Comparison of ENCODE assay signal across 8 cellular contexts in the genomic region with DNA sequence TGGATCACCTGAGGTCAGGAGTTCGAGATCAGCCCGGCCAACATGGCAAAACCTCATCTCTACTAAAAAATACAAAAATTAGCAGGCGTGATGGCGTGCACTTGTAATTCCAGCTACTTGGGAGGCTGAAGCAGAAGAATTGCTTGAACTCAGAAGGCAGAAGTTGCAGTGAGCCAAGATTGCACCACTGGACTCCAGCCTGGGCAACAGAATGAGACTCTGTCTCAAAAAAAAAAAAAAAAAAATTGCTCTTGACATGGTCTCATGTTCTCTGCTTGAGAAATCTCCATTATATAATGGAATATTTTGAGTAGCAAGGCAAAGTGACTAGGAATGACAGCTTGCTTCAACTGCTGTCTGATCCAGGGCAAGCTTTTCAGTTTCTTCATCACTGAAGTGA. TPM values are rescaled to one million over a fixed set of nuclear protein-coding genes. Genes with fewer than 3 reads are reported as not detected.
DNase-seq lines count a peak whose midpoint lies in the region; ATAC-seq, FAIRE-seq and TF ChIP-seq lines count a peak whose summit lies in the region.
"Not testable (repeated sequence)": the region's sequence is repeated elsewhere in the genome, so short reads cannot be mapped to it uniquely, and the experiment has no call there.

No MANE protein-coding gene starts in this region.

- WGBS in HepG2 (ENCODE audit: low lambda C conversion rate) = 95% methylated on average over 4 of the region's 4 CpGs
- WGBS in aorta, 2 donors = 95 to 96% methylated on average over 4 of the region's 4 CpGs

- peaks cover 29% of the 10 kb centered on the region for H3K4me1 Mint-ChIP-seq in activated B cell treated with CpG ODN at 0.5 μM for 24 hours

- H3K9ac ChIP-seq in HepG2 (ENCODE audit: insufficient read depth, low read depth, low read length) = peak overlapping the region; percentile 63
- H3K9ac ChIP-seq in muscle layer of colon (ENCODE audit: low read length); rectal smooth muscle tissue (ENCODE audit: low read length); skeletal muscle tissue (ENCODE audit: low read depth in 1 of 3, low read length in 3 of 3): not testable (repeated sequence)

- H3K27ac ChIP-seq in 22Rv1 (peak overlapping the region; percentile 57), HepG2 (ENCODE audit: extremely low read length, insufficient read depth, low read length) (peak overlapping the region; percentile 88), muscle layer of colon (ENCODE audit: low read depth, low read length) (peak overlapping the region; percentile 95), rectal smooth muscle tissue (ENCODE audit: low read depth, low read length) (peak overlapping the region; percentile 30), skeletal muscle tissue (ENCODE audit: low read depth, low read length) (peak overlapping the region; percentile 5)
- not testable (repeated sequence) for H3K27ac ChIP-seq in aorta (ENCODE audit: low read depth in 1 of 2, low read length in 2 of 2)

- not testable (repeated sequence) for DNase-seq in activated B cell treated with CpG ODN at 0.5 μM for 24 hours
- peak; percentile 30 for DNase-seq in fibroblast of villous mesenchyme (ENCODE audit: low read depth)
- peak; percentile 62 for DNase-seq in HepG2 (ENCODE audit: low spot score)
- DNase-seq in aorta = peak in 1 of 2 donors; percentile 49

- H3K4me1 ChIP-seq in HepG2 (ENCODE audit: insufficient read depth, low read length) (peaks cover 98% of the 10 kb centered on the region), muscle layer of colon (ENCODE audit: insufficient read depth, low read length) (peaks cover 57% of the 10 kb centered on the region), rectal smooth muscle tissue (ENCODE audit: control insufficient read depth, insufficient read depth, low read length) (peaks cover 33% of the 10 kb centered on the region)
- H3K4me1 ChIP-seq in skeletal muscle tissue (ENCODE audit: control insufficient read depth in 3 of 3, insufficient read depth in 3 of 3, low read length in 3 of 3); aorta (ENCODE audit: control insufficient read depth in 1 of 2, insufficient read depth in 2 of 2, low read length in 2 of 2): not testable (repeated sequence)

- not testable (repeated sequence) for H4K20me1 ChIP-seq in HepG2 (ENCODE audit: insufficient read depth, low read length)

- not testable (repeated sequence) for H3K36me3 Mint-ChIP-seq in activated B cell treated with CpG ODN at 0.5 μM for 24 hours (ENCODE audit: low read depth)

- CTCF ChIA-PET in activated B cell treated with CpG ODN at 0.5 μM for 24 hours (lab: Charles Lee) = interaction anchor here (1.0 kb wide), 1 partner anchor 12 kb away, joined by 3 read pairs; no protein-coding TSS in a partner anchor
- CTCF ChIA-PET in HepG2 (lab: Yijun Ruan, JAX; ENCODE audit: low intra/inter-chr PET ratio, low total read pairs) = not testable (repeated sequence)

- not testable (repeated sequence) for TF ChIP-seq EP300 in HepG2 (IDR thresholded peaks at IDR 0.05; ENCODE audit: low read depth in 2 of 2, low read length in 2 of 2); HepG2 (CRISPR knock-in tag; IDR thresholded peaks at IDR 0.05; ENCODE audit: borderline replicate concordance)

- not testable (repeated sequence) for ATAC-seq in activated B cell treated with CpG ODN at 0.5 μM for 24 hours (ENCODE audit: low read depth)
- ATAC-seq in HepG2 (peak; percentile 27; the same call in 2 of the 3 replicates), aorta (ENCODE audit: low FRiP score) (peak; percentile 57)

- intact Hi-C loops in activated B cell treated with CpG ODN at 0.5 μM for 24 hours (cut with micrococcal nuclease) = loop anchor here (1.0 kb wide), 1 partner anchor 13 kb away; no protein-coding TSS in a partner anchor
- intact Hi-C loops in HepG2 (cut with micrococcal nuclease; ENCODE audit: unreplicated experiment) = loop anchor here (1.0 to 2.0 kb wide), 3 partner anchors 13 to 161 kb away; no protein-coding TSS in a partner anchor
- intact Hi-C loops in aorta (cut with DNase I) = not testable (repeated sequence)

- not testable (repeated sequence) for TF ChIP-seq RAD21 in HepG2 (CRISPR knock-in tag; IDR thresholded peaks at IDR 0.05)

- not testable (repeated sequence) for H3K27me3 Mint-ChIP-seq in activated B cell treated with CpG ODN at 0.5 μM for 24 hours

- H3K9me3 Mint-ChIP-seq in activated B cell treated with CpG ODN at 0.5 μM for 24 hours = not testable (repeated sequence)

- H3K4me3 Mint-ChIP-seq in activated B cell treated with CpG ODN at 0.5 μM for 24 hours = not testable (repeated sequence)

- not testable (repeated sequence) for H3K27me3 ChIP-seq in HepG2 (ENCODE audit: control insufficient read depth in 1 of 2, insufficient read depth in 2 of 2, low read length in 2 of 2); muscle layer of colon (ENCODE audit: control insufficient read depth in 1 of 2, insufficient read depth in 2 of 2, low read length in 2 of 2); rectal smooth muscle tissue (ENCODE audit: control insufficient read depth, insufficient read depth, low read length); skeletal muscle tissue (ENCODE audit: control insufficient read depth in 3 of 3, insufficient read depth in 3 of 3, low read length in 3 of 3); aorta (ENCODE audit: control insufficient read depth in 1 of 2, insufficient read depth in 2 of 2, low read length in 1 of 2)

- in situ Hi-C loops in HepG2 (cut with HindIII; ENCODE audit: extremely low pct_ligation_motif_present, low pct_unique_long_range_greater_than_20kb) = not testable (repeated sequence)

- H3K4me2 ChIP-seq in HepG2 (ENCODE audit: low read depth, low read length) = peak overlapping the region; percentile 69

- POLR2A ChIA-PET in activated B cell treated with CpG ODN at 0.5 μM for 24 hours (lab: Charles Lee) = interaction anchor here (0.6 to 2.8 kb wide), 5 partner anchors 9 to 238 kb away, joined by 3 to 14 read pairs (median 4); a partner anchor contains a TSS
- POLR2A ChIA-PET in HepG2 (lab: Yijun Ruan, JAX) = interaction anchor here (0.9 to 6.8 kb wide), 11 partner anchors 9 to 175 kb away, joined by 3 to 136 read pairs (median 22); a partner anchor contains a TSS

- not testable (repeated sequence) for TF ChIP-seq POLR2A in HepG2 (IDR thresholded peaks at IDR 0.05; ENCODE audit: insufficient read depth in 1 of 2, low read depth in 2 of 2, low read length in 2 of 2)

- not testable (repeated sequence) for H3K36me3 ChIP-seq in HepG2 (replicated peaks in 1 of 2; ENCODE audit: control insufficient read depth in 1 of 2, insufficient read depth in 2 of 2, low read length in 2 of 2); muscle layer of colon (ENCODE audit: insufficient read depth, low read length); rectal smooth muscle tissue (ENCODE audit: control insufficient read depth, insufficient read depth, low read length); skeletal muscle tissue (ENCODE audit: control insufficient read depth in 3 of 3, insufficient read depth in 3 of 3, low read length in 3 of 3); aorta (ENCODE audit: control insufficient read depth in 1 of 2, insufficient read depth in 2 of 2, low read length in 1 of 2)

- not testable (repeated sequence) for H2AFZ ChIP-seq in HepG2 (ENCODE audit: low read length)

- not testable (repeated sequence) for H3K79me2 ChIP-seq in HepG2 (ENCODE audit: insufficient read depth, low read length)

- FAIRE-seq in HepG2 (lab: Jason Lieb, UNC) = not testable (repeated sequence)

- H3K27ac Mint-ChIP-seq in activated B cell treated with CpG ODN at 0.5 μM for 24 hours = peak overlapping the region; percentile 92

- TF ChIP-seq CTCF in 22Rv1 (IDR thresholded peaks at IDR 0.05); activated B cell treated with CpG ODN at 0.5 μM for 24 hours (IDR thresholded peaks at IDR 0.05); fibroblast of villous mesenchyme (IDR thresholded peaks at IDR 0.05; ENCODE audit: insufficient read depth, low read depth, low read length); HepG2 (CRISPR knock-in tag; IDR thresholded peaks at IDR 0.05): not testable (repeated sequence)

- not testable (repeated sequence) for H3K4me3 ChIP-seq in fibroblast of villous mesenchyme (ENCODE audit: low read depth, low read length); HepG2 (replicated peaks in 1 of 3; ENCODE audit: insufficient read depth in 1 of 3, low read depth in 2 of 3, low read length in 3 of 3); muscle layer of colon (ENCODE audit: low read depth in 1 of 2, low read length in 2 of 2); rectal smooth muscle tissue (ENCODE audit: low read length); skeletal muscle tissue (ENCODE audit: low read length in 3 of 3); aorta (ENCODE audit: low read length in 2 of 2)

- BruUV-seq in HepG2 (replicated peaks; lab: Mats Ljungman, UMichigan) = TSS peak; percentile 92

- not testable (repeated sequence) for H3K9me3 ChIP-seq in HepG2 (ENCODE audit: low read length); muscle layer of colon (ENCODE audit: low read length); skeletal muscle tissue (ENCODE audit: control insufficient read depth in 3 of 3, low read length in 3 of 3); aorta (ENCODE audit: control insufficient read depth, low read length)

RNA-seq across cellular contexts. Expression of a gene that starts 24.4 kb away (rescaled TPM):
- total RNA-seq in activated B cell treated with CpG ODN at 0.5 μM for 24 hours (45.5 and 46.3 TPM in 2 replicates), fibroblast of villous mesenchyme (8.4 and 9.5 TPM in 2 replicates), HepG2 (2016; rRNA removed; fragmentation: Illumina TruSeq; extraction: Trizol) (121 and 137 TPM in 2 replicates), skeletal muscle tissue (11.5 TPM), aorta (10 to 100 TPM in 1 of 2 donors, 1 to 10 TPM in 1; 9.4 to 13.9 TPM)
- total RNA-seq in HepG2 (2016; cell fraction: cytosol; rRNA removed; fragmentation: Illumina TruSeq; extraction: Trizol; ENCODE audit: low read depth) = 99.7 and 114 TPM in 2 replicates
- total RNA-seq in HepG2 (2016; cell fraction: insoluble cytoplasmic fraction; rRNA removed; fragmentation: Illumina TruSeq; extraction: Trizol) = 116 and 133 TPM in 2 replicates
- 235 and 252 TPM in 2 replicates for total RNA-seq in HepG2 (2016; cell fraction: membrane; rRNA removed; fragmentation: Illumina TruSeq; extraction: Trizol)
- total RNA-seq in HepG2 (2016; cell fraction: nucleus; rRNA removed; fragmentation: Illumina TruSeq; extraction: Trizol) = 88.1 and 105 TPM in 2 replicates
- polyA plus RNA-seq in HepG2 (2011; rRNA removed) (183 and 225 TPM in 2 replicates), aorta (10 to 100 TPM in 1 of 2 donors, 1 to 10 TPM in 1; 3.3 to 12.8 TPM)
- polyA plus RNA-seq in HepG2 (2011; cell fraction: cytosol; rRNA removed) = 146 and 162 TPM in 2 replicates
- 117 and 147 TPM in 2 replicates for polyA plus RNA-seq in HepG2 (2011; cell fraction: nucleus; rRNA removed)
- polyA plus RNA-seq in HepG2 (2012) = 189 and 194 TPM in 2 replicates
- 146 and 160 TPM in 2 replicates for polyA plus RNA-seq in HepG2 (2016; cell fraction: cytosol; fragmentation: Illumina TruSeq; extraction: Trizol; ENCODE audit: low read depth)
- 156 and 164 TPM in 2 replicates for polyA plus RNA-seq in HepG2 (2016; cell fraction: insoluble cytoplasmic fraction; fragmentation: Illumina TruSeq; extraction: Trizol; ENCODE audit: low read depth)
- 231 and 245 TPM in 2 replicates for polyA plus RNA-seq in HepG2 (2016; cell fraction: membrane; fragmentation: Illumina TruSeq; extraction: Trizol; ENCODE audit: low read depth)
- polyA plus RNA-seq in HepG2 (2016; cell fraction: nucleus; fragmentation: Illumina TruSeq; extraction: Trizol; ENCODE audit: insufficient read depth, low read depth) = 151 and 156 TPM in 2 replicates
- polyA minus RNA-seq in HepG2 (2011; rRNA and poly(A)+ RNA removed; ENCODE audit: low replicate concordance) = 4.3 and 244 TPM in 2 replicates
- 111 and 112 TPM in 2 replicates for polyA minus RNA-seq in HepG2 (2011; cell fraction: cytosol; rRNA and poly(A)+ RNA removed)
- 154 and 170 TPM in 2 replicates for polyA minus RNA-seq in HepG2 (2011; cell fraction: nucleus; rRNA and poly(A)+ RNA removed)
